ENCODE assay signal across 25 cellular contexts in the genomic region with DNA sequence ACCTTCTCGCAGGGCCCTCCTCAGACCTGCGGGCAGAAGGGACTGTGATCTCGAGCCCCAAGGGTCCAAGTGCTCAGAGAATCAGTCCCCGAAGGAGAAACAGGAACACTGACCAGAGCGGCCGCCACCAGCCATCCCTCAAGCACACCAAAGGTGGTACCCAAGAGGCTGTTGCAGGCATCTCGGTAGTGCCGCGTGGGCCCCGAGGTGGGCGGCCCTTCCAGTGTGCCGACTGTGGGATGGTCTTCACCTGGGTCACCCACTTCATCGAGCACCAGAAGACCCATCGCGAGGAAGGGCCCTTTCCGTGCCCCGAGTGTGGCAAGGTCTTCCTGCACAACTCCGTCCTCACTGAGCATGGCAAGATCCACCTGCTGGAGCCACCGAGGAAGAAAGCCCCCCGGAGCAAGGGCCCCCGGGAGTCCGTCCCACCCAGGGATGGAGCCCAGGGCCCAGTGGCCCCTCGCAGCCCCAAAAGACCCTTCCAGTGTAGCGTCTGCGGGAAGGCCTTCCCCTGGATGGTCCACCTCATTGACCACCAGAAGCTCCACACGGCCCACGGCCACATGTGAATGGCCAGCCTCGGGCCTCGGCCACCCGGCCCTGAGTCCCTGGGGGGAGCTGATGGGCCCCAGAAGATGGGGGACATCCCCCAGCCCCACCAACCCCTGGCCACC. TPM values are rescaled to one million over a fixed set of nuclear protein-coding genes. Genes with fewer than 3 reads are reported as not detected.
DNase-seq lines count a peak whose midpoint lies in the region; ATAC-seq, FAIRE-seq and TF ChIP-seq lines count a peak whose summit lies in the region.
"Had no signal": no experiment of that assay in that cellular context is flagged by ENCODE, and none has a peak within 500 bp of the region (broad histone marks: within the 10 kb centered on the region; RNA-seq: fewer than 3 reads in every experiment).

No MANE protein-coding gene starts in this region.

- no peak overlapping the region for H2AK5ac ChIP-seq in H1 (ENCODE audit: low read depth, low read length)

- peak; percentile 22 for DNase-seq in GM13977 (ENCODE audit: low spot score)
- no peak for DNase-seq in H1 (ENCODE audit: low read depth in 1 of 2, low spot score in 2 of 2)
- DNase-seq in osteoblast (ENCODE audit: insufficient read length, low spot score, missing footprints), result peak; percentile 65
- no peak for DNase-seq in prostate gland (ENCODE audit: low spot score)
- DNase-seq in HepG2 (ENCODE audit: low spot score), result no peak
- DNase-seq: Caco-2; CD4-positive, CD25-positive, alpha-beta regulatory T cell; CD8-positive, alpha-beta T cell; DMS 273 treated with DMSO at 0.1 percent for 48 hours; DMS79; EL; GDM1; GM23248; HFFc6 had no signal

- peaks cover under 1% of the 10 kb centered on the region; the same call in 1 of the 2 replicates for H3K23me2 ChIP-seq in H1 (ENCODE audit: low read depth, low read length)

- no peak overlapping the region for H3K23ac ChIP-seq in H1 (ENCODE audit: insufficient read length)

- H3K9ac ChIP-seq in H1 (replicated peaks in 1 of 4; ENCODE audit: extremely low read depth in 1 of 4, low read depth in 3 of 4, low read length in 3 of 4), result no peak overlapping the region; a peak in 1 of 7 replicates
- H3K9ac ChIP-seq in HepG2 (ENCODE audit: insufficient read depth, low read depth, low read length), result no peak overlapping the region
- H3K9ac ChIP-seq: BLaER1, GM23248 had no signal

- H3K4ac ChIP-seq in H1 (replicated peaks; ENCODE audit: insufficient read length, low read depth, low read length), result no peak overlapping the region

- H2BK15ac ChIP-seq in H1 (ENCODE audit: low read length), result no peak overlapping the region

- no TSS peak for BruUV-seq in HepG2 (replicated peaks; lab: Mats Ljungman, UMichigan)

- H3K9me3 ChIP-seq in H1 (ENCODE audit: insufficient read depth in 2 of 2, low read depth in 1 of 2, low read length in 1 of 2), result peaks cover 33 to 56% of the 10 kb centered on the region in 2 experiments
- H3K9me3 ChIP-seq in osteoblast (ENCODE audit: low read depth, low read length), result no peaks in the 10 kb centered on the region
- H3K9me3 ChIP-seq in prostate gland, result no peaks in the 10 kb centered on the region
- H3K9me3 ChIP-seq in HepG2 (ENCODE audit: low read length), result peaks cover 55% of the 10 kb centered on the region

- H3K56ac ChIP-seq in H1 (replicated peaks; ENCODE audit: insufficient read length, low read depth, low read length), result no peak overlapping the region

- H3K4me1 ChIP-seq in H1 (replicated peaks in 1 of 4; ENCODE audit: control insufficient read depth in 3 of 4, insufficient read depth in 4 of 4, low read length in 3 of 4) (peaks cover 2 to 11% (median 5%) of the 10 kb centered on the region in 4 experiments), osteoblast (ENCODE audit: insufficient read depth, low read length) (peaks cover 3% of the 10 kb centered on the region), prostate gland (replicated peaks) (no peaks in the 10 kb centered on the region), HepG2 (ENCODE audit: insufficient read depth, low read length) (no peaks in the 10 kb centered on the region)
- H3K4me1 ChIP-seq: Caco-2, HAP-1 had no signal

- H3K27me3 ChIP-seq in H1 (replicated peaks in 1 of 4; ENCODE audit: control insufficient read depth in 3 of 4, extremely low read depth in 1 of 4, insufficient read depth in 3 of 4, low read length in 3 of 4) (no peaks in the 10 kb centered on the region; a peak in 1 of 7 replicates), osteoblast (ENCODE audit: insufficient read depth, low read length) (no peaks in the 10 kb centered on the region), prostate gland (replicated peaks; ENCODE audit: insufficient read depth) (no peaks in the 10 kb centered on the region), HepG2 (ENCODE audit: control insufficient read depth in 1 of 2, insufficient read depth in 2 of 2, low read length in 2 of 2) (no peaks in the 10 kb centered on the region)
- H3K27me3 ChIP-seq: BLaER1 had no signal

- 92% methylated on average over 28 of the region's 30 CpGs; no CpG with 5 or more reads in 1 of the 2 experiments for WGBS in H1 (ENCODE audit: extremely low coverage in 1 of 2, insufficient coverage in 1 of 2, insufficient read length in 1 of 2, insufficient replicate concordance in 2 of 2, low coverage in 1 of 2, low lambda C conversion rate in 2 of 2, missing lambda C conversion rate in 1 of 2), 2 experiments
- WGBS in prostate gland, result 94% methylated on average over 27 of the region's 30 CpGs
- WGBS in HepG2 (ENCODE audit: low lambda C conversion rate), result no CpG with 5 or more reads among the region's 30 CpGs

- TF ChIP-seq POLR2A in H1 (IDR thresholded peaks at IDR 0.05; ENCODE audit: control extremely low read depth in 1 of 2, low read depth in 2 of 2, low read length in 2 of 2) (no peak), prostate gland (IDR thresholded peaks at IDR 0.05) (no peak), HepG2 (IDR thresholded peaks at IDR 0.05; ENCODE audit: insufficient read depth in 1 of 2, low read depth in 2 of 2, low read length in 2 of 2) (no peak)

- no peaks in the 10 kb centered on the region for H3K79me2 ChIP-seq in H1 (ENCODE audit: control insufficient read depth in 1 of 2, insufficient read depth in 2 of 2, low read length in 2 of 2)
- no peaks in the 10 kb centered on the region for H3K79me2 ChIP-seq in osteoblast (ENCODE audit: insufficient read depth, low read length)
- H3K79me2 ChIP-seq in HepG2 (ENCODE audit: insufficient read depth, low read length), result no peaks in the 10 kb centered on the region

- no peak for FAIRE-seq in H1 (lab: Jason Lieb, UNC)
- FAIRE-seq in HepG2 (lab: Jason Lieb, UNC), result no peak
- FAIRE-seq: D721Med, GM12878, GM19239 had no signal

- TF ChIP-seq CTCF in GM13977 (IDR thresholded peaks at IDR 0.05; ENCODE audit: extremely low read depth, insufficient read depth, missing control alignments), result no peak
- no peak for TF ChIP-seq CTCF in H1 (IDR thresholded peaks at IDR 0.05; ENCODE audit: control extremely low read depth in 1 of 3, insufficient read depth in 1 of 3, low read depth in 1 of 3, low read length in 3 of 3)
- TF ChIP-seq CTCF in osteoblast (IDR thresholded peaks at IDR 0.05; ENCODE audit: extremely low read depth, low read depth, low read length), result no peak
- no peak for TF ChIP-seq CTCF in prostate gland (IDR thresholded peaks at IDR 0.05)
- no peak for TF ChIP-seq CTCF in HepG2 (CRISPR knock-in tag; IDR thresholded peaks at IDR 0.05)

- H3K36me3 ChIP-seq in H1 (ENCODE audit: control insufficient read depth in 2 of 4, insufficient read depth in 4 of 4, low read length in 3 of 4) (no peaks in the 10 kb centered on the region), osteoblast (ENCODE audit: insufficient read depth, low read length) (no peaks in the 10 kb centered on the region), prostate gland (no peaks in the 10 kb centered on the region), HepG2 (replicated peaks in 1 of 2; ENCODE audit: control insufficient read depth in 1 of 2, insufficient read depth in 2 of 2, low read length in 2 of 2) (no peaks in the 10 kb centered on the region)
- H3K36me3 ChIP-seq: BLaER1, HAP-1 had no signal

- no peak overlapping the region for H4K91ac ChIP-seq in H1 (replicated peaks; ENCODE audit: insufficient read length, low read length)

- H2BK12ac ChIP-seq in H1 (ENCODE audit: low read depth, low read length), result no peak overlapping the region

- no peak overlapping the region for H2BK20ac ChIP-seq in H1 (ENCODE audit: low read length)

- in situ Hi-C loops in GM13977 (cut with MboI; ENCODE audit: low pct_unique_long_range_greater_than_20kb, low sequenced_read_pairs, unreplicated experiment), result no loop called here
- in situ Hi-C loops in HepG2 (cut with HindIII; ENCODE audit: extremely low pct_ligation_motif_present, low pct_unique_long_range_greater_than_20kb), result no loop called here

- H3K14ac ChIP-seq in H1 (ENCODE audit: insufficient read length), result no peak overlapping the region

- TF ChIP-seq RAD21 in H1 (IDR thresholded peaks at IDR 0.05 in 1 of 2, conservative IDR thresholded peaks at IDR 0.05 in 1 of 2; ENCODE audit: low read depth in 2 of 2, low read length in 2 of 2) (no peak), HepG2 (CRISPR knock-in tag; IDR thresholded peaks at IDR 0.05) (no peak)

- peak overlapping the region; percentile 38; the same call in 1 of the 2 replicates for H4K8ac ChIP-seq in H1 (ENCODE audit: extremely low read depth, insufficient read depth, low read length)

- intact Hi-C loops in prostate gland (cut with DNase I) (no loop called here), HepG2 (cut with micrococcal nuclease; ENCODE audit: unreplicated experiment) (no loop called here)

- H3K27ac ChIP-seq in H1 (ENCODE audit: low read depth, low read length), result no peak overlapping the region
- H3K27ac ChIP-seq in osteoblast (ENCODE audit: low read depth, low read length), result no peak overlapping the region
- H3K27ac ChIP-seq in prostate gland, result no peak overlapping the region
- H3K27ac ChIP-seq in HepG2 (ENCODE audit: extremely low read length, insufficient read depth, low read length), result no peak overlapping the region
- H3K27ac ChIP-seq: BLaER1, C4-2B, GM23248 had no signal

- TF ChIP-seq EP300 in H1 (IDR thresholded peaks at IDR 0.05; ENCODE audit: borderline replicate concordance in 1 of 2, low read depth in 2 of 2, low read length in 2 of 2), result no peak
- no peak for TF ChIP-seq EP300 in HepG2 (IDR thresholded peaks at IDR 0.05; ENCODE audit: low read depth in 2 of 2, low read length in 2 of 2)
- no peak for TF ChIP-seq EP300 in HepG2 (CRISPR knock-in tag; IDR thresholded peaks at IDR 0.05; ENCODE audit: borderline replicate concordance)

- no peak overlapping the region for H3K18ac ChIP-seq in H1 (ENCODE audit: extremely low read depth, low read length)

- POLR2A ChIA-PET in H1 (lab: Charles Lee; ENCODE audit: partially characterized antibody), result interaction anchor here (1.5 to 2.8 kb wide), 5 partner anchors 9 to 32 kb away, joined by 5 to 39 read pairs (median 10); no protein-coding TSS in a partner anchor
- POLR2A ChIA-PET in HepG2 (lab: Yijun Ruan, JAX), result no interaction called here

- no peak overlapping the region for H2BK5ac ChIP-seq in H1 (ENCODE audit: low read depth, low read length)

- H2BK120ac ChIP-seq in H1 (replicated peaks; ENCODE audit: low read depth, low read length), result no peak overlapping the region

- CTCF ChIA-PET in H1 (lab: Charles Lee; ENCODE audit: partially characterized antibody), result interaction anchor here (1.0 to 6.8 kb wide), 3 partner anchors 9 to 31 kb away, joined by 4 to 113 read pairs (median 4); no protein-coding TSS in a partner anchor
- CTCF ChIA-PET in HepG2 (lab: Yijun Ruan, JAX; ENCODE audit: low intra/inter-chr PET ratio, low total read pairs), result no interaction called here

- no peaks in the 10 kb centered on the region for H3K79me1 ChIP-seq in H1 (ENCODE audit: low read depth, low read length)

- H2AFZ ChIP-seq in H1 (ENCODE audit: low read length) (no peak overlapping the region), osteoblast (ENCODE audit: low read length) (no peak overlapping the region), HepG2 (ENCODE audit: low read length) (no peak overlapping the region)

- H4K5ac ChIP-seq in H1 (ENCODE audit: insufficient read length, low read depth, low read length), result no peak overlapping the region

- H4K20me1 ChIP-seq in H1 (replicated peaks in 1 of 2; ENCODE audit: control insufficient read depth in 1 of 2, insufficient read depth in 2 of 2, low read length in 2 of 2) (no peaks in the 10 kb centered on the region), osteoblast (ENCODE audit: insufficient read depth, low read length) (no peaks in the 10 kb centered on the region), HepG2 (ENCODE audit: insufficient read depth, low read length) (no peaks in the 10 kb centered on the region)
- H4K20me1 ChIP-seq: BLaER1 had no signal

- ATAC-seq in GM18868 (IDR thresholded peaks at IDR 0.05; ENCODE audit: unreplicated experiment) (no peak), HepG2 (no peak)
- ATAC-seq: CD8-positive, alpha-beta T cell; GM12878 had no signal

- H3K4me3 ChIP-seq in H1 (ENCODE audit: extremely low read depth in 1 of 4, insufficient read depth in 2 of 4, low read depth in 3 of 4, low read length in 4 of 4) (no peak overlapping the region), osteoblast (ENCODE audit: insufficient read depth, low read length) (no peak overlapping the region), prostate gland (no peak overlapping the region), HepG2 (replicated peaks in 1 of 3; ENCODE audit: insufficient read depth in 1 of 3, low read depth in 2 of 3, low read length in 3 of 3) (no peak overlapping the region)
- H3K4me3 ChIP-seq: BLaER1, GM12878, GM23248, HAP-1 had no signal

- H3K4me2 ChIP-seq in H1 (ENCODE audit: insufficient read depth in 1 of 2, low read depth in 2 of 2, low read length in 2 of 2) (no peak overlapping the region), osteoblast (ENCODE audit: insufficient read depth, low read length) (no peak overlapping the region), HepG2 (ENCODE audit: low read depth, low read length) (no peak overlapping the region)
- H3K4me2 ChIP-seq: BLaER1 had no signal

RNA-seq across cellular contexts. Expression of a gene that starts 5.5 kb away (rescaled TPM):
- total RNA-seq in H1 (2021; fragmentation: NEBNext Ultra II Directional; extraction: Animal tissue kit (Norgen Biotek cat#: 25700)), result 5.2 and 5.3 TPM in 2 replicates
- 6.9 and 7.9 TPM in 2 replicates for polyA plus RNA-seq in H1 (2011; rRNA removed)
- polyA plus RNA-seq in H1 (2011; cell fraction: cytosol; rRNA removed), result 9.2 TPM
- polyA plus RNA-seq in H1 (2011; cell fraction: nucleus; rRNA removed), result 26.8 TPM
- 5.1 to 6.2 TPM (median 5.3 TPM) in 4 replicates for polyA plus RNA-seq in H1 (2012, experiment 1 of 2)
- polyA plus RNA-seq in H1 (2012, experiment 2 of 2), result 0.51 TPM
- 4.7 TPM for polyA plus RNA-seq in H1 (2013, experiment 1 of 2)
- 4.2 TPM for polyA plus RNA-seq in H1 (2013, experiment 2 of 2)
- polyA minus RNA-seq in H1 (2011; rRNA and poly(A)+ RNA removed), result 17.9 and 23.2 TPM in 2 replicates
- 7.2 TPM for polyA minus RNA-seq in H1 (2011; cell fraction: cytosol; rRNA and poly(A)+ RNA removed)
- 19.7 TPM for polyA minus RNA-seq in H1 (2011; cell fraction: nucleus; rRNA and poly(A)+ RNA removed)
- total RNA-seq in osteoblast, result 6.5 and 8.3 TPM in 2 replicates
- 10 to 100 TPM; 13.4 to 19.3 TPM for total RNA-seq in prostate gland
- not detected in 2 replicates for total RNA-seq in HepG2 (2016; rRNA removed; fragmentation: Illumina TruSeq; extraction: Trizol)
- total RNA-seq in HepG2 (2016; cell fraction: cytosol; rRNA removed; fragmentation: Illumina TruSeq; extraction: Trizol; ENCODE audit: low read depth), result not detected in 2 replicates
- total RNA-seq in HepG2 (2016; cell fraction: insoluble cytoplasmic fraction; rRNA removed; fragmentation: Illumina TruSeq; extraction: Trizol), result not detected in 2 replicates
- not detected in 2 replicates for total RNA-seq in HepG2 (2016; cell fraction: membrane; rRNA removed; fragmentation: Illumina TruSeq; extraction: Trizol)
- not detected in 2 replicates for total RNA-seq in HepG2 (2016; cell fraction: nucleus; rRNA removed; fragmentation: Illumina TruSeq; extraction: Trizol)
- not detected in 2 replicates for polyA plus RNA-seq in HepG2 (2011; rRNA removed)
- polyA plus RNA-seq in HepG2 (2011; cell fraction: cytosol; rRNA removed), result not detected in 2 replicates
- not detected in 2 replicates for polyA plus RNA-seq in HepG2 (2011; cell fraction: nucleus; rRNA removed)
- polyA plus RNA-seq in HepG2 (2012), result not detected in 2 replicates
- polyA plus RNA-seq in HepG2 (2016; cell fraction: cytosol; fragmentation: Illumina TruSeq; extraction: Trizol; ENCODE audit: low read depth), result not detected in 2 replicates
- polyA plus RNA-seq in HepG2 (2016; cell fraction: insoluble cytoplasmic fraction; fragmentation: Illumina TruSeq; extraction: Trizol; ENCODE audit: low read depth), result not detected in 2 replicates
- not detected in 2 replicates for polyA plus RNA-seq in HepG2 (2016; cell fraction: membrane; fragmentation: Illumina TruSeq; extraction: Trizol; ENCODE audit: low read depth)
- polyA plus RNA-seq in HepG2 (2016; cell fraction: nucleus; fragmentation: Illumina TruSeq; extraction: Trizol; ENCODE audit: insufficient read depth, low read depth), result not detected in 2 replicates
- not detected in 2 replicates for polyA minus RNA-seq in HepG2 (2011; rRNA and poly(A)+ RNA removed; ENCODE audit: low replicate concordance)
- not detected in 2 replicates for polyA minus RNA-seq in HepG2 (2011; cell fraction: cytosol; rRNA and poly(A)+ RNA removed)
- not detected in 2 replicates for polyA minus RNA-seq in HepG2 (2011; cell fraction: nucleus; rRNA and poly(A)+ RNA removed)
- total RNA-seq: A172, Caco-2, GM12878, H4 had no signal

RNA-seq across cellular contexts. Expression of a gene that starts 19.8 kb away (rescaled TPM):
- 0.69 and 1.2 TPM in 2 replicates for total RNA-seq in H1 (2021; fragmentation: NEBNext Ultra II Directional; extraction: Animal tissue kit (Norgen Biotek cat#: 25700))
- polyA plus RNA-seq in H1 (2011; rRNA removed) (4.3 and 6.4 TPM in 2 replicates), HepG2 (2011; rRNA removed) (not detected in 2 replicates)
- 3.3 TPM for polyA plus RNA-seq in H1 (2011; cell fraction: cytosol; rRNA removed)
- 5.8 TPM for polyA plus RNA-seq in H1 (2011; cell fraction: nucleus; rRNA removed)
- polyA plus RNA-seq in H1 (2012, experiment 1 of 2), result 1.4 to 3.3 TPM (median 1.8 TPM) in 4 replicates
- 1.4 TPM for polyA plus RNA-seq in H1 (2012, experiment 2 of 2)
- polyA plus RNA-seq in H1 (2013, experiment 1 of 2), result 2.5 TPM
- 1.8 TPM for polyA plus RNA-seq in H1 (2013, experiment 2 of 2)
- polyA minus RNA-seq in H1 (2011; rRNA and poly(A)+ RNA removed), result not detected in 2 replicates
- polyA minus RNA-seq in H1 (2011; cell fraction: cytosol; rRNA and poly(A)+ RNA removed), result not detected
- 1.7 TPM for polyA minus RNA-seq in H1 (2011; cell fraction: nucleus; rRNA and poly(A)+ RNA removed)
- total RNA-seq in osteoblast (0.36 TPM in 1 of 2 replicates, not detected in the other), prostate gland (1 to 10 TPM; 2.2 to 5.2 TPM), HepG2 (2016; rRNA removed; fragmentation: Illumina TruSeq; extraction: Trizol) (not detected in 2 replicates)
- not detected in 2 replicates for total RNA-seq in HepG2 (2016; cell fraction: cytosol; rRNA removed; fragmentation: Illumina TruSeq; extraction: Trizol; ENCODE audit: low read depth)
- total RNA-seq in HepG2 (2016; cell fraction: insoluble cytoplasmic fraction; rRNA removed; fragmentation: Illumina TruSeq; extraction: Trizol), result not detected in 2 replicates
- not detected in 2 replicates for total RNA-seq in HepG2 (2016; cell fraction: membrane; rRNA removed; fragmentation: Illumina TruSeq; extraction: Trizol)
- total RNA-seq in HepG2 (2016; cell fraction: nucleus; rRNA removed; fragmentation: Illumina TruSeq; extraction: Trizol), result not detected in 2 replicates
- polyA plus RNA-seq in HepG2 (2011; cell fraction: cytosol; rRNA removed), result not detected in 2 replicates
- polyA plus RNA-seq in HepG2 (2011; cell fraction: nucleus; rRNA removed), result not detected in 2 replicates
- polyA plus RNA-seq in HepG2 (2012), result not detected in 2 replicates
- not detected in 2 replicates for polyA plus RNA-seq in HepG2 (2016; cell fraction: cytosol; fragmentation: Illumina TruSeq; extraction: Trizol; ENCODE audit: low read depth)
- polyA plus RNA-seq in HepG2 (2016; cell fraction: insoluble cytoplasmic fraction; fragmentation: Illumina TruSeq; extraction: Trizol; ENCODE audit: low read depth), result not detected in 2 replicates
- polyA plus RNA-seq in HepG2 (2016; cell fraction: membrane; fragmentation: Illumina TruSeq; extraction: Trizol; ENCODE audit: low read depth), result not detected in 2 replicates
- not detected in 2 replicates for polyA plus RNA-seq in HepG2 (2016; cell fraction: nucleus; fragmentation: Illumina TruSeq; extraction: Trizol; ENCODE audit: insufficient read depth, low read depth)
- not detected in 2 replicates for polyA minus RNA-seq in HepG2 (2011; rRNA and poly(A)+ RNA removed; ENCODE audit: low replicate concordance)
- polyA minus RNA-seq in HepG2 (2011; cell fraction: cytosol; rRNA and poly(A)+ RNA removed), result not detected in 2 replicates
- polyA minus RNA-seq in HepG2 (2011; cell fraction: nucleus; rRNA and poly(A)+ RNA removed), result not detected in 2 replicates
- total RNA-seq: A172; B cell; Caco-2; CD4-positive, CD25-positive, alpha-beta regulatory T cell; CD8-positive, alpha-beta T cell; GM12878; GM23248; H4; HFFc6 had no signal
- polyA plus RNA-seq: AG04450; CD4-positive, CD25-positive, alpha-beta regulatory T cell; GM12878 had no signal

RNA-seq across cellular contexts. Expression of a gene that starts 44.4 kb away (rescaled TPM):
- 37.0 and 37.6 TPM in 2 replicates for total RNA-seq in H1 (2021; fragmentation: NEBNext Ultra II Directional; extraction: Animal tissue kit (Norgen Biotek cat#: 25700))
- polyA plus RNA-seq in H1 (2011; rRNA removed) (41.4 and 64.7 TPM in 2 replicates), HepG2 (2011; rRNA removed) (0.10 TPM in 1 of 2 replicates, not detected in the other)
- 58.3 TPM for polyA plus RNA-seq in H1 (2011; cell fraction: cytosol; rRNA removed)
- 111 TPM for polyA plus RNA-seq in H1 (2011; cell fraction: nucleus; rRNA removed)
- polyA plus RNA-seq in H1 (2012, experiment 1 of 2), result 41.5 to 51.6 TPM (median 46.0 TPM) in 4 replicates
- 31.0 TPM for polyA plus RNA-seq in H1 (2012, experiment 2 of 2)
- 29.8 TPM for polyA plus RNA-seq in H1 (2013, experiment 1 of 2)
- 27.0 TPM for polyA plus RNA-seq in H1 (2013, experiment 2 of 2)
- polyA minus RNA-seq in H1 (2011; rRNA and poly(A)+ RNA removed), result 18.1 and 18.4 TPM in 2 replicates
- 29.7 TPM for polyA minus RNA-seq in H1 (2011; cell fraction: cytosol; rRNA and poly(A)+ RNA removed)
- polyA minus RNA-seq in H1 (2011; cell fraction: nucleus; rRNA and poly(A)+ RNA removed), result 44.2 TPM
- total RNA-seq in osteoblast (49.8 and 60.4 TPM in 2 replicates), prostate gland (100 to 1,000 TPM; 108 to 146 TPM), HepG2 (2016; rRNA removed; fragmentation: Illumina TruSeq; extraction: Trizol) (not detected in 2 replicates)
- not detected in 2 replicates for total RNA-seq in HepG2 (2016; cell fraction: cytosol; rRNA removed; fragmentation: Illumina TruSeq; extraction: Trizol; ENCODE audit: low read depth)
- not detected in 2 replicates for total RNA-seq in HepG2 (2016; cell fraction: insoluble cytoplasmic fraction; rRNA removed; fragmentation: Illumina TruSeq; extraction: Trizol)
- total RNA-seq in HepG2 (2016; cell fraction: membrane; rRNA removed; fragmentation: Illumina TruSeq; extraction: Trizol), result not detected in 2 replicates
- not detected in 2 replicates for total RNA-seq in HepG2 (2016; cell fraction: nucleus; rRNA removed; fragmentation: Illumina TruSeq; extraction: Trizol)
- not detected in 2 replicates for polyA plus RNA-seq in HepG2 (2011; cell fraction: cytosol; rRNA removed)
- not detected in 2 replicates for polyA plus RNA-seq in HepG2 (2011; cell fraction: nucleus; rRNA removed)
- not detected in 2 replicates for polyA plus RNA-seq in HepG2 (2012)
- polyA plus RNA-seq in HepG2 (2016; cell fraction: cytosol; fragmentation: Illumina TruSeq; extraction: Trizol; ENCODE audit: low read depth), result not detected in 2 replicates
- not detected in 2 replicates for polyA plus RNA-seq in HepG2 (2016; cell fraction: insoluble cytoplasmic fraction; fragmentation: Illumina TruSeq; extraction: Trizol; ENCODE audit: low read depth)
- polyA plus RNA-seq in HepG2 (2016; cell fraction: membrane; fragmentation: Illumina TruSeq; extraction: Trizol; ENCODE audit: low read depth), result not detected in 2 replicates
- not detected in 2 replicates for polyA plus RNA-seq in HepG2 (2016; cell fraction: nucleus; fragmentation: Illumina TruSeq; extraction: Trizol; ENCODE audit: insufficient read depth, low read depth)
- not detected in 2 replicates for polyA minus RNA-seq in HepG2 (2011; rRNA and poly(A)+ RNA removed; ENCODE audit: low replicate concordance)
- not detected in 2 replicates for polyA minus RNA-seq in HepG2 (2011; cell fraction: cytosol; rRNA and poly(A)+ RNA removed)
- polyA minus RNA-seq in HepG2 (2011; cell fraction: nucleus; rRNA and poly(A)+ RNA removed), result not detected in 2 replicates
- total RNA-seq: Caco-2 had no signal

RNA-seq across cellular contexts. Expression of a gene that starts 51.0 kb away (rescaled TPM):
- 17.5 and 19.3 TPM in 2 replicates for total RNA-seq in H1 (2021; fragmentation: NEBNext Ultra II Directional; extraction: Animal tissue kit (Norgen Biotek cat#: 25700))
- 5.2 and 10.2 TPM in 2 replicates for polyA plus RNA-seq in H1 (2011; rRNA removed)
- 12.7 TPM for polyA plus RNA-seq in H1 (2011; cell fraction: cytosol; rRNA removed)
- 14.1 TPM for polyA plus RNA-seq in H1 (2011; cell fraction: nucleus; rRNA removed)
- 8.0 to 10.7 TPM (median 8.2 TPM) in 4 replicates for polyA plus RNA-seq in H1 (2012, experiment 1 of 2)
- 1.0 TPM for polyA plus RNA-seq in H1 (2012, experiment 2 of 2)
- polyA plus RNA-seq in H1 (2013, experiment 1 of 2), result 12.1 TPM
- polyA plus RNA-seq in H1 (2013, experiment 2 of 2), result 10.8 TPM
- polyA minus RNA-seq in H1 (2011; rRNA and poly(A)+ RNA removed), result 11.3 and 11.9 TPM in 2 replicates
- polyA minus RNA-seq in H1 (2011; cell fraction: cytosol; rRNA and poly(A)+ RNA removed), result 18.1 TPM
- polyA minus RNA-seq in H1 (2011; cell fraction: nucleus; rRNA and poly(A)+ RNA removed), result 35.9 TPM
- 16.3 and 17.4 TPM in 2 replicates for total RNA-seq in osteoblast
- 10 to 100 TPM; 44.7 to 51.3 TPM for total RNA-seq in prostate gland
- total RNA-seq in HepG2 (2016; rRNA removed; fragmentation: Illumina TruSeq; extraction: Trizol), result 8.4 and 14.8 TPM in 2 replicates
- 3.4 and 6.5 TPM in 2 replicates for total RNA-seq in HepG2 (2016; cell fraction: cytosol; rRNA removed; fragmentation: Illumina TruSeq; extraction: Trizol; ENCODE audit: low read depth)
- total RNA-seq in HepG2 (2016; cell fraction: insoluble cytoplasmic fraction; rRNA removed; fragmentation: Illumina TruSeq; extraction: Trizol), result 9.2 and 12.8 TPM in 2 replicates
- total RNA-seq in HepG2 (2016; cell fraction: membrane; rRNA removed; fragmentation: Illumina TruSeq; extraction: Trizol), result 5.1 and 5.2 TPM in 2 replicates
- 17.7 and 20.4 TPM in 2 replicates for total RNA-seq in HepG2 (2016; cell fraction: nucleus; rRNA removed; fragmentation: Illumina TruSeq; extraction: Trizol)
- polyA plus RNA-seq in HepG2 (2011; rRNA removed), result 4.2 and 5.2 TPM in 2 replicates
- 2.9 TPM in 2 replicates for polyA plus RNA-seq in HepG2 (2011; cell fraction: cytosol; rRNA removed)
- polyA plus RNA-seq in HepG2 (2011; cell fraction: nucleus; rRNA removed), result 19.5 and 22.3 TPM in 2 replicates
- 4.3 and 4.9 TPM in 2 replicates for polyA plus RNA-seq in HepG2 (2012)
- polyA plus RNA-seq in HepG2 (2016; cell fraction: cytosol; fragmentation: Illumina TruSeq; extraction: Trizol; ENCODE audit: low read depth), result 0.43 and 0.54 TPM in 2 replicates
- 5.8 and 6.1 TPM in 2 replicates for polyA plus RNA-seq in HepG2 (2016; cell fraction: insoluble cytoplasmic fraction; fragmentation: Illumina TruSeq; extraction: Trizol; ENCODE audit: low read depth)
- polyA plus RNA-seq in HepG2 (2016; cell fraction: membrane; fragmentation: Illumina TruSeq; extraction: Trizol; ENCODE audit: low read depth), result 1.8 and 2.1 TPM in 2 replicates
- 24.9 and 25.4 TPM in 2 replicates for polyA plus RNA-seq in HepG2 (2016; cell fraction: nucleus; fragmentation: Illumina TruSeq; extraction: Trizol; ENCODE audit: insufficient read depth, low read depth)
- 2.4 and 12.4 TPM in 2 replicates for polyA minus RNA-seq in HepG2 (2011; rRNA and poly(A)+ RNA removed; ENCODE audit: low replicate concordance)
- polyA minus RNA-seq in HepG2 (2011; cell fraction: cytosol; rRNA and poly(A)+ RNA removed), result 2.8 and 3.8 TPM in 2 replicates
- 31.4 and 33.7 TPM in 2 replicates for polyA minus RNA-seq in HepG2 (2011; cell fraction: nucleus; rRNA and poly(A)+ RNA removed)
- total RNA-seq: A172 had no signal

Comparison
In these comparisons a context has a peak if more than half of its experiments do, and no peak if none do; other contexts are left out.
1. DNase-seq: peak in GM13977 (single experiment) and osteoblast (single experiment); none in H1 (0 of 2), prostate gland (single experiment) and HepG2 (single experiment).
2. RNA of a gene that starts 44.4 kb away (total RNA-seq): 108 to 146 TPM in prostate gland, 49.8 to 60.4 TPM in osteoblast and 37.0 to 37.6 TPM in H1; not detected in HepG2; every median in the first group is over 10 times any median in the second.